ENCODE assay signal across 8 cellular contexts in genomic region chr10:88582411-88582805, GRCh38. TPM values are rescaled to one million over a fixed set of nuclear protein-coding genes. Genes with fewer than 3 reads are reported as not detected.
DNase-seq lines count a peak whose midpoint lies in the region; ATAC-seq and TF ChIP-seq lines count a peak whose summit lies in the region.

No MANE protein-coding gene starts in this region.

- H3K4me1 Mint-ChIP-seq in MCF 10A (ENCODE audit: insufficient read depth, unreplicated experiment) (no peaks in the 10 kb centered on the region), mesothelial cell of epicardium (peaks cover 10% of the 10 kb centered on the region), type B pancreatic cell (ENCODE audit: unreplicated experiment) (peaks cover 5% of the 10 kb centered on the region)

- ATAC-seq in GM21360 (IDR thresholded peaks at IDR 0.05; ENCODE audit: unreplicated experiment): no peak

- no peak overlapping the region for H3K27ac Mint-ChIP-seq in MCF 10A (ENCODE audit: low read depth, unreplicated experiment)
- peak overlapping the region; percentile 51 for H3K27ac Mint-ChIP-seq in mesothelial cell of epicardium
- H3K27ac Mint-ChIP-seq in type B pancreatic cell: peak overlapping the region; percentile 44

- CTCF ChIA-PET in MCF 10A (lab: Yijun Ruan, JAX): no interaction called here

- TF ChIP-seq CTCF in breast epithelium (IDR thresholded peaks at IDR 0.05): no peak
- no peak for TF ChIP-seq CTCF in MCF 10A (IDR thresholded peaks at IDR 0.05; ENCODE audit: unreplicated experiment)
- TF ChIP-seq CTCF in mesothelial cell of epicardium (IDR thresholded peaks at IDR 0.05; ENCODE audit: unreplicated experiment): no peak
- TF ChIP-seq CTCF in type B pancreatic cell (conservative IDR thresholded peaks at IDR 0.05): no peak

- H3K36me3 Mint-ChIP-seq in MCF 10A (ENCODE audit: insufficient read depth, unreplicated experiment): no peaks in the 10 kb centered on the region
- peaks cover 2% of the 10 kb centered on the region for H3K36me3 Mint-ChIP-seq in mesothelial cell of epicardium
- peaks cover 4% of the 10 kb centered on the region for H3K36me3 Mint-ChIP-seq in type B pancreatic cell

- no peaks in the 10 kb centered on the region for H3K27me3 ChIP-seq in breast epithelium

- peak overlapping the region; percentile 96 for H3K27ac ChIP-seq in breast epithelium
- H3K27ac ChIP-seq in caudate nucleus (ENCODE audit: low read depth, low read length): peak overlapping the region; percentile 98

- TF ChIP-seq POLR2A in breast epithelium (IDR thresholded peaks at IDR 0.05): no peak

- H3K27me3 Mint-ChIP-seq in MCF 10A (ENCODE audit: insufficient read depth, unreplicated experiment) (no peaks in the 10 kb centered on the region), mesothelial cell of epicardium (ENCODE audit: low read depth) (peaks cover 16% of the 10 kb centered on the region), type B pancreatic cell (no peaks in the 10 kb centered on the region)

- intact Hi-C loops in breast epithelium (cut with DNase I; ENCODE audit: low total_unique reads): no loop called here
- intact Hi-C loops in MCF 10A (cut with micrococcal nuclease): no loop called here

- no peak for DNase-seq in breast epithelium (ENCODE audit: low spot score in 2 of 2)
- DNase-seq in MCF 10A (ENCODE audit: unreplicated experiment): no peak
- DNase-seq in caudate nucleus (lab: John Stamatoyannopoulos, UW): no peak
- no peak for DNase-seq in mesothelial cell of epicardium (ENCODE audit: low spot score in 2 of 2, unreplicated experiment in 2 of 2)
- no peak for DNase-seq in type B pancreatic cell (ENCODE audit: extremely low spot score, unreplicated experiment)
- no peak for DNase-seq in iPS-NIHi11 (ENCODE audit: low spot score)
- DNase-seq in SHP77 (lab: John Stamatoyannopoulos, UW): no peak

- no peaks in the 10 kb centered on the region for H3K9me3 ChIP-seq in breast epithelium

- H3K4me3 ChIP-seq in breast epithelium: peak overlapping the region; percentile 66 to 87 (median 77)

- BruUV-seq in MCF 10A (replicated peaks; lab: Mats Ljungman, UMichigan): no TSS peak

- no peak overlapping the region for H3K4me3 Mint-ChIP-seq in MCF 10A (ENCODE audit: unreplicated experiment)
- peak overlapping the region; percentile 82 for H3K4me3 Mint-ChIP-seq in mesothelial cell of epicardium
- peak overlapping the region; percentile 92 for H3K4me3 Mint-ChIP-seq in type B pancreatic cell

- no peaks in the 10 kb centered on the region for H3K9me3 Mint-ChIP-seq in MCF 10A (ENCODE audit: unreplicated experiment)
- H3K9me3 Mint-ChIP-seq in mesothelial cell of epicardium: peaks cover 19% of the 10 kb centered on the region
- no peaks in the 10 kb centered on the region for H3K9me3 Mint-ChIP-seq in type B pancreatic cell

- POLR2A ChIA-PET in MCF 10A (lab: Yijun Ruan, JAX): interaction anchor here (0.6 kb wide), 1 partner anchor 276 kb away, joined by 3 read pairs; no protein-coding TSS in a partner anchor

- H3K36me3 ChIP-seq in breast epithelium: no peaks in the 10 kb centered on the region

- H3K4me1 ChIP-seq in breast epithelium: no peaks in the 10 kb centered on the region

RNA-seq across cellular contexts. Expression of gene RNLS, which starts 0.7 kb away (rescaled TPM):
- total RNA-seq in breast epithelium (10 to 100 TPM; 27.9 to 32.1 (median 29.1) TPM), MCF 10A (2022) (not detected in 2 replicates), mesothelial cell of epicardium (6.3 to 9.4 TPM (median 6.8 TPM) in 3 replicates), type B pancreatic cell (ENCODE audit: low replicate concordance) (7.0 and 10.7 TPM in 2 replicates)

RNA-seq across cellular contexts. Expression of gene LIPJ, which starts 4.2 kb away (rescaled TPM):
- total RNA-seq in breast epithelium: 1 to 10 TPM in 1 of 3 donors, under 1 TPM in 2; 0.32 to 2.5 (median 0.33) TPM
- total RNA-seq in MCF 10A (2022): not detected in 2 replicates
- total RNA-seq in mesothelial cell of epicardium: 0.18 to 0.47 TPM (median 0.22 TPM) in 3 replicates
- 0.12 and 0.29 TPM in 2 replicates for total RNA-seq in type B pancreatic cell (ENCODE audit: low replicate concordance)
